ENCODE assay signal across 9 cellular contexts in the genomic region with DNA sequence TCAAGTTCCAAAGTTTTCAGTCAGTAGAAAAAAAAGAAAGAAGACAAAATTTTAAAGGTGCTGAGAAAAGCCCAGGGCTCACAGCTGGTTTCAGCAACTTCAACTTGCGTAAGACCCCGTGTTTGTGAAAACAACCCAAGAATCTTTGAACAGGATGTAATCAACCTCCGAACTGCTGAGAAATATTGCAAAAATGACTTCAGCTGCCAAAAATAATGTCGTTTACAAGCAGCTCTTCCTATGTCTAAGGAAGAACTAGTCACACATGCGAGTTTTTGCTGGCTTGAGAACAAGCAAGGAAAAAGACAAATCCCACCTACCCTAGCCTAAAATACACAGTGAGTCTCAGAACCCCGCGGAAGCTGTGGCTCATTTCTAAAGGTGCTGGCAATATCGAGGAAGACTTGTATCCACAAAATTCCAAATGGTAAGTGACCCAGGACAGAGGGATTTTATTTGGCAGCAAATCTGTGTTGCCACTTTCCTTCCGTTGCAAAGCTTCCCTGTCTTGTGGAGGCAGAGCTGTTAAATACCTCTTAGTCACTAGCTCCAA. TPM values are rescaled to one million over a fixed set of nuclear protein-coding genes. Genes with fewer than 3 reads are reported as not detected.
DNase-seq lines count a peak whose midpoint lies in the region; ATAC-seq and TF ChIP-seq lines count a peak whose summit lies in the region.
"Had no signal": no experiment of that assay in that cellular context is flagged by ENCODE, and none has a peak within 500 bp of the region (broad histone marks: within the 10 kb centered on the region; RNA-seq: fewer than 3 reads in every experiment).

No MANE protein-coding gene starts in this region.

- no peak for TF ChIP-seq POLR2A in tibial nerve (IDR thresholded peaks at IDR 0.05)

- H3K27ac ChIP-seq in lung (ENCODE audit: low read depth in 1 of 2, low read length in 1 of 2) = peak overlapping the region; percentile 87 to 93
- H3K27ac ChIP-seq in tibial nerve = peak overlapping the region in 3 of 4 donors; percentile 52 to 76 (median 73)
- no peak overlapping the region for H3K27ac ChIP-seq in WERI-Rb-1

- peak; percentile 58 for ATAC-seq in lung (ENCODE audit: insufficient read depth, low FRiP score)
- ATAC-seq in activated T-cell treated with anti-CD3 and anti-CD28 coated beads, Interleukin-2, amount 50 U/mL, for 72 hours (replicated peaks in 1 of 2) = no peak

- H3K4me1 ChIP-seq in lung (ENCODE audit: control insufficient read depth in 2 of 2, insufficient read depth in 2 of 2, low read length in 2 of 2) (peaks cover 0 to 3% of the 10 kb centered on the region in 2 donors), tibial nerve (peaks cover 0 to 19% (median 3%) of the 10 kb centered on the region in 4 donors)

- no peak for TF ChIP-seq CTCF in lung (IDR thresholded peaks at IDR 0.05; ENCODE audit: control extremely low read depth, extremely low read depth)
- TF ChIP-seq CTCF in tibial nerve (IDR thresholded peaks at IDR 0.05) = no peak
- no peak for TF ChIP-seq CTCF in WERI-Rb-1 (IDR thresholded peaks at IDR 0.05; ENCODE audit: low read depth, low read length)

- peaks cover 9% of the 10 kb centered on the region for H3K27me3 Mint-ChIP-seq in activated T-cell treated with anti-CD3 and anti-CD28 coated beads, Interleukin-2, amount 50 U/mL, for 72 hours (ENCODE audit: low read depth)
- H3K27me3 Mint-ChIP-seq in activated CD4-positive, alpha-beta memory T cell treated with anti-CD3 and anti-CD28 coated beads, Interleukin-2, amount 10 ng/mL, durations not matched to agents 7 days and 5 days = no peaks in the 10 kb centered on the region

- no peaks in the 10 kb centered on the region for H3K9me3 Mint-ChIP-seq in activated T-cell treated with anti-CD3 and anti-CD28 coated beads, Interleukin-2, amount 50 U/mL, for 72 hours
- H3K9me3 Mint-ChIP-seq in activated CD4-positive, alpha-beta memory T cell treated with anti-CD3 and anti-CD28 coated beads, Interleukin-2, amount 10 ng/mL, durations not matched to agents 7 days and 5 days = no peaks in the 10 kb centered on the region

- TF ChIP-seq EP300 in tibial nerve (IDR thresholded peaks at IDR 0.05) = peak; percentile 35 to 91

- H3K4me3 Mint-ChIP-seq in activated T-cell treated with anti-CD3 and anti-CD28 coated beads, Interleukin-2, amount 50 U/mL, for 72 hours = no peak overlapping the region
- no peak overlapping the region for H3K4me3 Mint-ChIP-seq in activated CD4-positive, alpha-beta memory T cell treated with anti-CD3 and anti-CD28 coated beads, Interleukin-2, amount 10 ng/mL, durations not matched to agents 7 days and 5 days

- peaks cover 3% of the 10 kb centered on the region for H3K4me1 Mint-ChIP-seq in activated T-cell treated with anti-CD3 and anti-CD28 coated beads, Interleukin-2, amount 50 U/mL, for 72 hours (ENCODE audit: low read depth)
- no peaks in the 10 kb centered on the region for H3K4me1 Mint-ChIP-seq in activated CD4-positive, alpha-beta memory T cell treated with anti-CD3 and anti-CD28 coated beads, Interleukin-2, amount 10 ng/mL, durations not matched to agents 7 days and 5 days

- H3K4me3 ChIP-seq in MG63 (peak overlapping the region; percentile 22), lung (peak overlapping the region; percentile 31), tibial nerve (peak overlapping the region in 3 of 4 donors; percentile 2 to 38 (median 8)), WERI-Rb-1 (ENCODE audit: low read depth, low read length) (no peak overlapping the region)

- no peaks in the 10 kb centered on the region for H3K36me3 Mint-ChIP-seq in activated T-cell treated with anti-CD3 and anti-CD28 coated beads, Interleukin-2, amount 50 U/mL, for 72 hours (ENCODE audit: insufficient read depth in 2 of 2)
- no peaks in the 10 kb centered on the region for H3K36me3 Mint-ChIP-seq in activated CD4-positive, alpha-beta memory T cell treated with anti-CD3 and anti-CD28 coated beads, Interleukin-2, amount 10 ng/mL, durations not matched to agents 7 days and 5 days (ENCODE audit: low read depth)

- CTCF ChIA-PET in activated CD4-positive, alpha-beta memory T cell treated with anti-CD3 and anti-CD28 coated beads, Interleukin-2, amount 10 ng/mL, durations not matched to agents 7 days and 5 days (lab: Charles Lee) = no interaction called here

- H3K27me3 ChIP-seq in MG63 (no peaks in the 10 kb centered on the region), lung (ENCODE audit: control insufficient read depth, insufficient read depth) (no peaks in the 10 kb centered on the region), tibial nerve (no peaks in the 10 kb centered on the region), WERI-Rb-1 (ENCODE audit: insufficient read depth, low read depth, severe bottlenecking) (no peaks in the 10 kb centered on the region)

- peak; percentile 16 for DNase-seq in MG63
- DNase-seq in dermis blood vessel endothelial cell = peak; percentile 79
- DNase-seq in lung (ENCODE audit: low spot score) = peak; percentile 30
- DNase-seq in tibial nerve (ENCODE audit: low spot score in 2 of 2) = peak in 1 of 2 donors; percentile 70
- no peak for DNase-seq in WERI-Rb-1
- no peak for DNase-seq in activated T-cell treated with anti-CD3 and anti-CD28 coated beads, Interleukin-2, amount 50 U/mL, for 72 hours
- DNase-seq in activated CD4-positive, alpha-beta memory T cell treated with anti-CD3 and anti-CD28 coated beads, Interleukin-2, amount 10 ng/mL, durations not matched to agents 7 days and 5 days = no peak
- no peak for DNase-seq in ecto neural progenitor cell (ENCODE audit: low spot score)
- DNase-seq: activated CD4-positive, alpha-beta T cell treated with anti-CD3 and anti-CD28 coated beads, Interleukin-2, amount 50 U/mL, for 4 hours had no signal

- 8 to 16% methylated on average over 9 of the region's 9 CpGs for WGBS in lung, 2 donors
- 26 to 28% methylated on average over 9 of the region's 9 CpGs for WGBS in tibial nerve, 2 donors

- POLR2A ChIA-PET in activated CD4-positive, alpha-beta memory T cell treated with anti-CD3 and anti-CD28 coated beads, Interleukin-2, amount 10 ng/mL, durations not matched to agents 7 days and 5 days (lab: Charles Lee) = no interaction called here

- H3K36me3 ChIP-seq in MG63 (no peaks in the 10 kb centered on the region), lung (ENCODE audit: control insufficient read depth in 2 of 2, insufficient read depth in 2 of 2, low read length in 2 of 2) (no peaks in the 10 kb centered on the region), tibial nerve (no peaks in the 10 kb centered on the region), WERI-Rb-1 (no peaks in the 10 kb centered on the region)

- H3K27ac Mint-ChIP-seq in activated T-cell treated with anti-CD3 and anti-CD28 coated beads, Interleukin-2, amount 50 U/mL, for 72 hours = no peak overlapping the region
- no peak overlapping the region for H3K27ac Mint-ChIP-seq in activated CD4-positive, alpha-beta memory T cell treated with anti-CD3 and anti-CD28 coated beads, Interleukin-2, amount 10 ng/mL, durations not matched to agents 7 days and 5 days

- H3K9me3 ChIP-seq in MG63 (no peaks in the 10 kb centered on the region), lung (ENCODE audit: control insufficient read depth in 2 of 2, insufficient read depth in 1 of 2, low read length in 1 of 2) (no peaks in the 10 kb centered on the region), tibial nerve (no peaks in the 10 kb centered on the region), WERI-Rb-1 (ENCODE audit: severe bottlenecking) (no peaks in the 10 kb centered on the region)

RNA-seq across cellular contexts. Expression of a gene that starts 59.8 kb away (rescaled TPM):
- 6.0 and 11.1 TPM in 2 replicates for total RNA-seq in MG63 (2014; rRNA removed; shearing (Covaris generic); ENCODE audit: low replicate concordance)
- 0.47 and 1.5 TPM in 2 replicates for total RNA-seq in dermis blood vessel endothelial cell
- 10 to 100 TPM; 30.5 to 34.7 TPM for total RNA-seq in lung
- polyA plus RNA-seq in lung = 1 to 10 TPM; 1.2 to 6.4 TPM
- total RNA-seq in tibial nerve = 10 to 100 TPM in 1 of 4 donors, 1 to 10 TPM in 3; 8.1 to 22.9 (median 9.3) TPM
- total RNA-seq in activated T-cell treated with anti-CD3 and anti-CD28 coated beads, Interleukin-2, amount 50 U/mL, for 72 hours = 1 to 10 TPM in 1 of 2 donors, under 1 TPM in 1; 0.58 to 1.9 TPM
- total RNA-seq in activated CD4-positive, alpha-beta memory T cell treated with anti-CD3 and anti-CD28 coated beads, Interleukin-2, amount 10 ng/mL, durations not matched to agents 7 days and 5 days = under 1 TPM; 0.25 to 0.45 TPM

Comparison
In these comparisons a context has a peak if more than half of its experiments do, and no peak if none do; other contexts are left out.
1. DNase-seq: peak in MG63 (single experiment), dermis blood vessel endothelial cell (single experiment) and lung (single experiment); none in WERI-Rb-1 (single experiment), activated T-cell treated with anti-CD3 and anti-CD28 coated beads, Interleukin-2, amount 50 U/mL, for 72 hours (0 of 2), activated CD4-positive, alpha-beta memory T cell treated with anti-CD3 and anti-CD28 coated beads, Interleukin-2, amount 10 ng/mL, durations not matched to agents 7 days and 5 days (single experiment) and ecto neural progenitor cell (single experiment).